1 cellular context compared by ENCODE assay signal in the genomic region with DNA sequence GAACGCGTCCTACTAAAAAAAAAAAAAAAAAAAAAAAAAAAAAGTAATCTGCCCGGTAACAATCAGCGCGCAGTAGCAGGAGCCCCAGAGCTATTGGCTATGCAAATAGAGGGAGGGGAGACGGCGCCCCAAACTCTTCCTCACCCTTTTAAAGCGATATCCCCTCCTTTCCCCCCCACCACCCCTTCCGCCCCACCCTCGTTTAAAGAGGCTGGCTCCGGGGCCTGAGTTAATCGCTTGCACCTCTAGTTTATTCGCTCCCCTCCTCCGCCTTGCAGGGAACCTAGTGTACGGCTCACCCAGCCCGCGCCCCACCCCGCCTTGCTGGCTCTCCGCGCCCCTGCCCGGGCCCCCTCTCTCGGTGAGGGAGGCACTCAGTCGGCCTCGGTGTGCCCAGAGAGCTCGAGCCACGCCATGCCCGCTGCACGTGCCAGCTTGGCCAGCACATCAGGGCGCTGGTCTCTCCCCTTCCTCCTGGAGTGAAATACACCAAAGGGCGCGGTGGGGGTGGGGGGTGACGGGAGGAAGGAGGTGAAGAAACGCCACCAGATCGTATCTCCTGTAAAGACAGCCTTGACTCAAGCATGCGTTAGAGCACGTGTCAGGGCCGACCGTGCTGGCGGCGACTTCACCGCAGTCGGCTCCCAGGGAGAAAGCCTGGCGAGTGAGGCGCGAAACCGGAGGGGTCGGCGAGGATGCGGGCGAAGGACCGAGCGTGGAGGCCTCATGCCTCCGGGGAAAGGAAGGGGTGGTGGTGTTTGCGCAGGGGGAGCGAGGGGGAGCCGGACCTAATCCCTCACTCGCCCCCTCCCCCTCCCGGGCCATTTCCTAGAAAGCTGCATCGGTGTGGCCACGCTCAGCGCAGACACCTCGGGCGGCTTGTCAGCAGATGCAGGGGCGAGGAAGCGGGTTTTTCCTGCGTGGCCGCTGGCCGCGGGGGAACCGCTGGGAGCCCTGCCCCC.
TF ChIP-seq lines count a peak whose summit lies in the region.

No MANE protein-coding gene starts in this region.

TF ChIP-seq in liver, 16 proteins besides CTCF, POLR2A, EP300 and RAD21 (continued from another document):
- TF ChIP-seq, protein P1, sequence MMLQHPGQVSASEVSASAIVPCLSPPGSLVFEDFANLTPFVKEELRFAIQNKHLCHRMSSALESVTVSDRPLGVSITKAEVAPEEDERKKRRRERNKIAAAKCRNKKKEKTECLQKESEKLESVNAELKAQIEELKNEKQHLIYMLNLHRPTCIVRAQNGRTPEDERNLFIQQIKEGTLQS (IDR thresholded peaks at IDR 0.05), result no peak
- no peak for TF ChIP-seq EGR1 (IDR thresholded peaks at IDR 0.05; ENCODE audit: low read depth in 2 of 2)
- TF ChIP-seq HNF4A (conservative IDR thresholded peaks at IDR 0.05), result no peak
- no peak for TF ChIP-seq TAF1 (conservative IDR thresholded peaks at IDR 0.05)
- TF ChIP-seq JUND (IDR thresholded peaks at IDR 0.05), result no peak
- no peak for TF ChIP-seq SP1 (IDR thresholded peaks at IDR 0.05)
- no peak for TF ChIP-seq GABPA (IDR thresholded peaks at IDR 0.05 in 1 of 2, conservative IDR thresholded peaks at IDR 0.05 in 1 of 2)
- TF ChIP-seq RXRA (IDR thresholded peaks at IDR 0.05), result no peak
- no peak for TF ChIP-seq FOXA2 (IDR thresholded peaks at IDR 0.05)
